9 cellular contexts compared by ENCODE assay signal in the genomic region with DNA sequence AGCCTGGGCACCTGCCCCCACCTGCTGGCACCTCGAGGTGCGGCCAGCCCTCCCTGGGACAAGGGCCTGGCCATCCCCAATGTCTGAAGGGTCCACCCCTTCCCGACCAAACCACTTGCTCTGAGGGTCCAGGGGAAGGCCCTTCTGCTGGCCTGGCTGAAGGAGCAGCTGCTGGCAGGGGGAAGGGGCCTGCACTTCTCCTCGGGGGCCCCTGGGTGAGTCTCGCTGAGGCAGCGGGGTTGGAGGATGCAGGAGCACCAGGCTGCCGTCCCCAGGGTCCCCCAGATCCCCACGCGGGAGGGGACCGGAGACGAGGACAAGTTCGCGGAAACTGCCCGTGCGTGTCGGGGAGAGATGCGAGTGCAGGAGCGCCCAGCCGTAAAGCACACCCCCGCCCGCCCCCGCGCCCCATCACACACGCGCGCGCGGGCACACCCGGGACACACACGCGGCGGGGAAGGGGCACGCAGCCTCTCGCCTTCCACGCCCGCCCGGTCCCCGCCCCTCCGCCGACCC. TPM values are rescaled to one million over a fixed set of nuclear protein-coding genes. Genes with fewer than 3 reads are reported as not detected.
DNase-seq lines count a peak whose midpoint lies in the region; ATAC-seq and TF ChIP-seq lines count a peak whose summit lies in the region.
"Had no signal": no experiment of that assay in that cellular context is flagged by ENCODE, and none has a peak within 500 bp of the region (broad histone marks: within the 10 kb centered on the region; RNA-seq: fewer than 3 reads in every experiment).

No MANE protein-coding gene starts in this region.

- no peak overlapping the region for H3K27ac Mint-ChIP-seq in activated T-helper 1 cell treated with anti-CD3 and anti-CD28 coated beads, Interleukin-12 subunit alpha, Interleukin-12 subunit beta, Interleukin-2, Interleukin-4 antibody, amounts not matched to agents 30 ng/mL and 10 ng/mL and 1 ng/mL, durations not matched to agents 14 hours and 24 hours and 36 hours

- peaks cover 2% of the 10 kb centered on the region for H3K4me1 ChIP-seq in iPS-15b (ENCODE audit: control insufficient read depth, insufficient read depth, low read length)
- no peaks in the 10 kb centered on the region for H3K4me1 ChIP-seq in PC-9 (replicated peaks; ENCODE audit: insufficient read depth)

- H3K36me3 Mint-ChIP-seq in activated T-helper 1 cell treated with anti-CD3 and anti-CD28 coated beads, Interleukin-12 subunit alpha, Interleukin-12 subunit beta, Interleukin-2, Interleukin-4 antibody, amounts not matched to agents 30 ng/mL and 10 ng/mL and 1 ng/mL, durations not matched to agents 14 hours and 24 hours and 36 hours (ENCODE audit: low read depth) = no peaks in the 10 kb centered on the region

- ATAC-seq in GM21423 (IDR thresholded peaks at IDR 0.05; ENCODE audit: unreplicated experiment) = no peak

- H3F3A ChIP-seq in PC-9 (ENCODE audit: insufficient read depth, low read depth) = no peaks in the 10 kb centered on the region; the same call in 1 of the 2 replicates

- H3K27me3 ChIP-seq in iPS-15b (ENCODE audit: control insufficient read depth, insufficient read depth, low read length) (no peaks in the 10 kb centered on the region), PC-9 (ENCODE audit: insufficient read depth, low read depth) (peaks cover 32% of the 10 kb centered on the region)

- H3K79me2 ChIP-seq in PC-9 (ENCODE audit: low read depth) = no peaks in the 10 kb centered on the region

- peak overlapping the region; percentile 47 for H3K9ac ChIP-seq in iPS-15b (ENCODE audit: low read depth, low read length)

- intact Hi-C loops in activated T-helper 1 cell treated with anti-CD3 and anti-CD28 coated beads, Interleukin-12 subunit alpha, Interleukin-12 subunit beta, Interleukin-2, Interleukin-4 antibody, amounts not matched to agents 30 ng/mL and 10 ng/mL and 1 ng/mL, durations not matched to agents 14 hours and 24 hours and 36 hours (cut with micrococcal nuclease) = no loop called here
- intact Hi-C loops in PC-9 (cut with micrococcal nuclease; ENCODE audit: unreplicated experiment) = no loop called here

- H3K4me3 ChIP-seq in iPS-15b (ENCODE audit: low read depth, low read length) = peak overlapping the region; percentile 50
- no peak overlapping the region for H3K4me3 ChIP-seq in PC-9

- H2AFZ ChIP-seq in PC-9 = no peak overlapping the region

- peaks cover 5% of the 10 kb centered on the region for H3K36me3 ChIP-seq in iPS-15b (ENCODE audit: control insufficient read depth, insufficient read depth, low read length)
- no peaks in the 10 kb centered on the region for H3K36me3 ChIP-seq in PC-9 (ENCODE audit: low read depth)

- CTCF ChIA-PET in PC-9 (lab: Charles Lee) = no interaction called here

- H3K4me1 Mint-ChIP-seq in activated T-helper 1 cell treated with anti-CD3 and anti-CD28 coated beads, Interleukin-12 subunit alpha, Interleukin-12 subunit beta, Interleukin-2, Interleukin-4 antibody, amounts not matched to agents 30 ng/mL and 10 ng/mL and 1 ng/mL, durations not matched to agents 14 hours and 24 hours and 36 hours (ENCODE audit: low read depth) = no peaks in the 10 kb centered on the region

- TF ChIP-seq CTCF in PC-9 (conservative IDR thresholded peaks at IDR 0.05) = no peak

- no peaks in the 10 kb centered on the region for H3K9me3 Mint-ChIP-seq in activated T-helper 1 cell treated with anti-CD3 and anti-CD28 coated beads, Interleukin-12 subunit alpha, Interleukin-12 subunit beta, Interleukin-2, Interleukin-4 antibody, amounts not matched to agents 30 ng/mL and 10 ng/mL and 1 ng/mL, durations not matched to agents 14 hours and 24 hours and 36 hours

- no peak overlapping the region for H3K27ac ChIP-seq in PC-9

- no peak overlapping the region for H3K4me2 ChIP-seq in PC-9

- no peak overlapping the region for H3K4me3 Mint-ChIP-seq in activated T-helper 1 cell treated with anti-CD3 and anti-CD28 coated beads, Interleukin-12 subunit alpha, Interleukin-12 subunit beta, Interleukin-2, Interleukin-4 antibody, amounts not matched to agents 30 ng/mL and 10 ng/mL and 1 ng/mL, durations not matched to agents 14 hours and 24 hours and 36 hours

- BruUV-seq in PC-9 (replicated peaks; lab: Mats Ljungman, UMichigan) = no TSS peak

- DNase-seq in NCI-H2227 treated with DMSO at 0.1 percent for 48 hours (lab: John Stamatoyannopoulos, UW) = peak; percentile 22
- peak; percentile 21 for DNase-seq in activated T-helper 1 cell treated with anti-CD3 and anti-CD28 coated beads, Interleukin-12 subunit alpha, Interleukin-12 subunit beta, Interleukin-2, Interleukin-4 antibody, amounts not matched to agents 30 ng/mL and 10 ng/mL and 1 ng/mL, durations not matched to agents 14 hours and 24 hours and 36 hours (ENCODE audit: low spot score)
- DNase-seq in stimulated activated CD8-positive, alpha-beta memory T cell treated with anti-CD3 and anti-CD28 coated beads, Interleukin-7, amount 100 ng/mL, for 4 hours (ENCODE audit: low read depth in 2 of 2) = peak; percentile 38 to 66
- DNase-seq in DMS114 treated with DMSO at 0.1 percent for 48 hours (lab: John Stamatoyannopoulos, UW; ENCODE audit: unreplicated experiment) = no peak
- no peak for DNase-seq in HK-2 (ENCODE audit: unreplicated experiment)
- DNase-seq in PC-9 = no peak

- H3K9me3 ChIP-seq in iPS-15b (ENCODE audit: control insufficient read depth, insufficient read depth, low read length) (no peaks in the 10 kb centered on the region), PC-9 (ENCODE audit: insufficient read depth, low read depth) (no peaks in the 10 kb centered on the region)

- peaks cover 7% of the 10 kb centered on the region for H3K27me3 Mint-ChIP-seq in activated T-helper 1 cell treated with anti-CD3 and anti-CD28 coated beads, Interleukin-12 subunit alpha, Interleukin-12 subunit beta, Interleukin-2, Interleukin-4 antibody, amounts not matched to agents 30 ng/mL and 10 ng/mL and 1 ng/mL, durations not matched to agents 14 hours and 24 hours and 36 hours (ENCODE audit: insufficient read depth)

- no peaks in the 10 kb centered on the region for H3K9me2 ChIP-seq in PC-9 (ENCODE audit: insufficient read depth)

- H4K20me1 ChIP-seq in PC-9 (ENCODE audit: insufficient read depth) = no peaks in the 10 kb centered on the region

- POLR2A ChIA-PET in PC-9 (lab: Charles Lee; ENCODE audit: unreplicated experiment) = no interaction called here

RNA-seq across cellular contexts. Expression of gene CACNA1H, which starts 0.7 kb away (rescaled TPM):
- total RNA-seq in activated T-helper 1 cell treated with anti-CD3 and anti-CD28 coated beads, Interleukin-12 subunit alpha, Interleukin-12 subunit beta, Interleukin-2, Interleukin-4 antibody, amounts not matched to agents 30 ng/mL and 10 ng/mL and 1 ng/mL, durations not matched to agents 14 hours and 24 hours and 36 hours = 0.12 and 0.18 TPM in 2 replicates
- total RNA-seq in PC-9 (2021) = 0.08 TPM in 1 of 2 replicates, not detected in the other

RNA-seq across cellular contexts. Expression of gene C1QTNF8, which starts 56.1 kb away (rescaled TPM):
- not detected in 2 replicates for total RNA-seq in activated T-helper 1 cell treated with anti-CD3 and anti-CD28 coated beads, Interleukin-12 subunit alpha, Interleukin-12 subunit beta, Interleukin-2, Interleukin-4 antibody, amounts not matched to agents 30 ng/mL and 10 ng/mL and 1 ng/mL, durations not matched to agents 14 hours and 24 hours and 36 hours
- total RNA-seq in PC-9 (2021) = not detected in 2 replicates
- total RNA-seq: myocyte had no signal

Comparison
In these comparisons a context has a peak if more than half of its experiments do, and no peak if none do; other contexts are left out.
1. DNase-seq: peak in NCI-H2227 treated with DMSO at 0.1 percent for 48 hours (single experiment), activated T-helper 1 cell treated with anti-CD3 and anti-CD28 coated beads, Interleukin-12 subunit alpha, Interleukin-12 subunit beta, Interleukin-2, Interleukin-4 antibody, amounts not matched to agents 30 ng/mL and 10 ng/mL and 1 ng/mL, durations not matched to agents 14 hours and 24 hours and 36 hours (single experiment) and stimulated activated CD8-positive, alpha-beta memory T cell treated with anti-CD3 and anti-CD28 coated beads, Interleukin-7, amount 100 ng/mL, for 4 hours (2 of 2); none in DMS114 treated with DMSO at 0.1 percent for 48 hours (single experiment), HK-2 (single experiment) and PC-9 (0 of 2).